In genomic region chr6:121573466-121573865, GRCh38 we compare ENCODE assay signal across 2 cellular contexts.
TF ChIP-seq lines count a peak whose summit lies in the region.

No MANE protein-coding gene starts in this region.

TF ChIP-seq in SK-N-SH, 30 proteins besides CTCF, POLR2A, EP300 and RAD21 (continued from another document):
- TF ChIP-seq YY1 (IDR thresholded peaks at IDR 0.05; ENCODE audit: low read depth) (no peak), TAF1 (IDR thresholded peaks at IDR 0.05; ENCODE audit: borderline replicate concordance, low read depth, low read length) (no peak), CHD2 (IDR thresholded peaks at IDR 0.05; ENCODE audit: low read length, partially characterized antibody) (no peak), USF1 (IDR thresholded peaks at IDR 0.05; ENCODE audit: borderline replicate concordance, low read depth) (no peak), IRF3 (IDR thresholded peaks at IDR 0.05; ENCODE audit: low read depth, low read length) (no peak), FOSL2 (IDR thresholded peaks at IDR 0.05; ENCODE audit: borderline replicate concordance, low read depth) (no peak), REST (IDR thresholded peaks at IDR 0.05; ENCODE audit: low read depth, low read length) (no peak), ELF1 (IDR thresholded peaks at IDR 0.05) (no peak), RXRA (IDR thresholded peaks at IDR 0.05; ENCODE audit: borderline replicate concordance, low read depth) (no peak), MAX (IDR thresholded peaks at IDR 0.05; ENCODE audit: low read depth) (no peak), GATA2 (CRISPR knock-in tag; IDR thresholded peaks at IDR 0.05) (no peak)

TF ChIP-seq in SK-N-SH treated with all-trans-retinoic acid at 6 μM for 48 hours, 23 proteins besides CTCF, POLR2A, EP300 and RAD21 (continued from another document):
- TF ChIP-seq PATZ1 (CRISPR knock-in tag; IDR thresholded peaks at IDR 0.05; ENCODE audit: borderline replicate concordance) (no peak), PPARA (CRISPR knock-in tag; IDR thresholded peaks at IDR 0.05; ENCODE audit: borderline replicate concordance) (no peak), CSDC2 (CRISPR knock-in tag; IDR thresholded peaks at IDR 0.05) (no peak), POU6F1 (CRISPR knock-in tag; IDR thresholded peaks at IDR 0.05; ENCODE audit: borderline replicate concordance, low read depth) (no peak)
TF ChIP-seq in SK-N-SH treated with all-trans-retinoic acid at 6 μM for 48 hours: peak in this region for 0.
